ENCODE assay signal across 15 cellular contexts in the genomic region with DNA sequence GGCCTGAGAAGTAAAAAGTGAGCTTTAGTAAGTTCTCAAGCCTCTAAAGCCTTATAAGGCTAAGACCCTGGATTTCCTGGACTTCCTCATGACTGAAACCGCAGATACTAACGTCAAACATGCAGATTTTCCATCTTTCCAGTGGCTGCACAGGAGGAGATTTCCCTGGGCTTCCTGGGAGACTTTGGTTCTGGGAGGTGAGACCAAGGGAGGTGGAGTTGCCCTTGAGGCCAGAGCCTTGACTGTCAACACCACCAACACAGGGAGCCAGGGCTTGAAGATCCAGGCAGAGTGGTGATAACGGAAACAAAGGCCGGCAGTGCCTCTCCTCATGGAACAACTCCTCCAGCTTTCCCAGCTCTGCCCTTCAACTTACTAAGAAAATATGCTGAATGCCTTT.
"Had no signal": no experiment of that assay in that cellular context is flagged by ENCODE, and none has a peak within 500 bp of the region (broad histone marks: within the 10 kb centered on the region; RNA-seq: fewer than 3 reads in every experiment).

No MANE protein-coding gene starts in this region.

- H3K27ac ChIP-seq: gastrocnemius medialis, heart left ventricle, right lobe of liver had no signal

- H3K27me3 ChIP-seq: gastrocnemius medialis, heart left ventricle, right lobe of liver had no signal

- H3K4me1 ChIP-seq: gastrocnemius medialis, heart left ventricle, right lobe of liver had no signal

- H3K27me3 Mint-ChIP-seq: activated naive CD8-positive, alpha-beta T cell; naive thymus-derived CD4-positive, alpha-beta T cell; stimulated activated naive CD8-positive, alpha-beta T cell treated with anti-CD3 and anti-CD28 coated beads, Interleukin-15, amount 100 ng/mL, for 72 hours had no signal

- H3K27ac Mint-ChIP-seq: activated CD4-positive, alpha-beta T cell treated with anti-CD3 and anti-CD28 coated beads, Interleukin-2, amount 10 ng/mL, durations not matched to agents 7 days and 5 days; activated naive CD8-positive, alpha-beta T cell; activated T-cell treated with anti-CD3 and anti-CD28 coated beads, Interleukin-2, amount 50 U/mL, for 72 hours; naive thymus-derived CD4-positive, alpha-beta T cell; stimulated activated naive CD8-positive, alpha-beta T cell treated with anti-CD3 and anti-CD28 coated beads, Interleukin-15, amount 100 ng/mL, for 72 hours had no signal

- DNase-seq: activated CD4-positive, alpha-beta T cell treated with anti-CD3 and anti-CD28 coated beads, Interleukin-2, amount 10 ng/mL, durations not matched to agents 7 days and 5 days; activated CD8-positive, alpha-beta memory T cell treated with anti-CD3 and anti-CD28 coated beads, Interleukin-2, amount 50 U/mL, for 48 hours; activated gamma-delta T cell treated with Interleukin-2 at 50 U/mL for 16 hours; activated T-cell treated with anti-CD3 and anti-CD28 coated beads, Interleukin-2, amount 50 U/mL, for 72 hours; cortex of kidney; effector CD8-positive, alpha-beta T cell; gastrocnemius medialis; heart left ventricle; mucosa of descending colon; naive thymus-derived CD4-positive, alpha-beta T cell; right lobe of liver; stimulated activated naive CD8-positive, alpha-beta T cell treated with anti-CD3 and anti-CD28 coated beads, Interleukin-15, amount 100 ng/mL, for 72 hours had no signal

- H3K9me3 Mint-ChIP-seq: activated CD4-positive, alpha-beta T cell treated with anti-CD3 and anti-CD28 coated beads, Interleukin-2, amount 10 ng/mL, durations not matched to agents 7 days and 5 days; activated T-cell treated with anti-CD3 and anti-CD28 coated beads, Interleukin-2, amount 50 U/mL, for 72 hours; stimulated activated naive CD8-positive, alpha-beta T cell treated with anti-CD3 and anti-CD28 coated beads, Interleukin-15, amount 100 ng/mL, for 72 hours had no signal

- FAIRE-seq: bronchial epithelial cell, islet of Langerhans had no signal

- ATAC-seq: activated T-cell treated with anti-CD3 and anti-CD28 coated beads, Interleukin-2, amount 50 U/mL, for 72 hours; gastrocnemius medialis; heart left ventricle; mucosa of descending colon; naive thymus-derived CD4-positive, alpha-beta T cell; right lobe of liver; stimulated activated naive CD8-positive, alpha-beta T cell treated with anti-CD3 and anti-CD28 coated beads, Interleukin-15, amount 100 ng/mL, for 72 hours had no signal

- H3K4me3 ChIP-seq: gastrocnemius medialis, heart left ventricle, mucosa of descending colon, right lobe of liver had no signal

- H3K4me1 Mint-ChIP-seq: activated CD4-positive, alpha-beta T cell treated with anti-CD3 and anti-CD28 coated beads, Interleukin-2, amount 10 ng/mL, durations not matched to agents 7 days and 5 days; naive thymus-derived CD4-positive, alpha-beta T cell had no signal

- H3K9me3 ChIP-seq: gastrocnemius medialis, heart left ventricle, mucosa of descending colon, right lobe of liver had no signal

- H3K4me3 Mint-ChIP-seq: activated CD4-positive, alpha-beta T cell treated with anti-CD3 and anti-CD28 coated beads, Interleukin-2, amount 10 ng/mL, durations not matched to agents 7 days and 5 days; activated naive CD8-positive, alpha-beta T cell; activated T-cell treated with anti-CD3 and anti-CD28 coated beads, Interleukin-2, amount 50 U/mL, for 72 hours; naive thymus-derived CD4-positive, alpha-beta T cell; stimulated activated naive CD8-positive, alpha-beta T cell treated with anti-CD3 and anti-CD28 coated beads, Interleukin-15, amount 100 ng/mL, for 72 hours had no signal
